ENCODE assay signal across 15 cellular contexts in genomic region chr10:85238676-85239075, GRCh38.
DNase-seq lines count a peak whose midpoint lies in the region; ATAC-seq and TF ChIP-seq lines count a peak whose summit lies in the region.
"Had no signal": no experiment of that assay in that cellular context is flagged by ENCODE, and none has a peak within 500 bp of the region (broad histone marks: within the 10 kb centered on the region; RNA-seq: fewer than 3 reads in every experiment).

No MANE protein-coding gene starts in this region.

- TF ChIP-seq CTCF in GM23338 (conservative IDR thresholded peaks at IDR 0.05; ENCODE audit: low read depth in 2 of 2) (no peak), WERI-Rb-1 (IDR thresholded peaks at IDR 0.05; ENCODE audit: low read depth, low read length) (no peak), neural progenitor cell (IDR thresholded peaks at IDR 0.05) (no peak), A673 (conservative IDR thresholded peaks at IDR 0.05; ENCODE audit: low read depth, low read length) (no peak)

- ATAC-seq in GM23338, result no peak
- ATAC-seq in activated CD4-positive, alpha-beta T cell treated with anti-CD3 and anti-CD28 coated beads for 36 hours, result no peak

- no peak overlapping the region for H3K4me2 ChIP-seq in GM23338
- no peak overlapping the region for H3K4me2 ChIP-seq in neural progenitor cell

- H3K27ac Mint-ChIP-seq in GM23338, result no peak overlapping the region
- H3K27ac Mint-ChIP-seq in neural progenitor cell, result peak overlapping the region; percentile 21
- no peak overlapping the region for H3K27ac Mint-ChIP-seq in activated CD4-positive, alpha-beta T cell treated with anti-CD3 and anti-CD28 coated beads for 36 hours
- H3K27ac Mint-ChIP-seq: B cell; CD4-positive, alpha-beta memory T cell; HFFc6 had no signal

- H3K36me3 ChIP-seq in GM23338 (ENCODE audit: insufficient read depth) (no peaks in the 10 kb centered on the region), WERI-Rb-1 (no peaks in the 10 kb centered on the region), neural progenitor cell (no peaks in the 10 kb centered on the region), A673 (ENCODE audit: insufficient read depth, low read length, poor library complexity, severe bottlenecking) (no peaks in the 10 kb centered on the region)
- H3K36me3 ChIP-seq: HAP-1 had no signal

- peaks cover 82% of the 10 kb centered on the region for H3K9me3 Mint-ChIP-seq in GM23338
- peaks cover 3% of the 10 kb centered on the region for H3K9me3 Mint-ChIP-seq in neural progenitor cell
- no peaks in the 10 kb centered on the region for H3K9me3 Mint-ChIP-seq in activated CD4-positive, alpha-beta T cell treated with anti-CD3 and anti-CD28 coated beads for 36 hours (ENCODE audit: low read depth)

- H2AFZ ChIP-seq in GM23338, result peak overlapping the region; percentile 14; the same call in 1 of the 2 replicates
- peak overlapping the region; percentile 63 for H2AFZ ChIP-seq in neural progenitor cell (replicated peaks)

- no peak overlapping the region for H3K27ac ChIP-seq in GM23338 (ENCODE audit: low read depth)
- H3K27ac ChIP-seq in WERI-Rb-1, result peak overlapping the region; percentile 49
- no peak overlapping the region for H3K27ac ChIP-seq in neural progenitor cell
- H3K27ac ChIP-seq in A673 (ENCODE audit: low read depth, low read length, poor library complexity, severe bottlenecking), result no peak overlapping the region

- peaks cover 18% of the 10 kb centered on the region for H3K36me3 Mint-ChIP-seq in GM23338 (ENCODE audit: low read depth)
- H3K36me3 Mint-ChIP-seq in neural progenitor cell, result no peaks in the 10 kb centered on the region
- H3K36me3 Mint-ChIP-seq in activated CD4-positive, alpha-beta T cell treated with anti-CD3 and anti-CD28 coated beads for 36 hours (ENCODE audit: low read depth), result no peaks in the 10 kb centered on the region
- H3K36me3 Mint-ChIP-seq: CD4-positive, alpha-beta memory T cell had no signal

- CTCF ChIA-PET in activated CD4-positive, alpha-beta T cell treated with anti-CD3 and anti-CD28 coated beads for 36 hours (lab: Charles Lee), result no interaction called here
- CTCF ChIA-PET in A673 (lab: Charles Lee), result no interaction called here

- H3K4me1 ChIP-seq in GM23338 (ENCODE audit: insufficient read depth), result no peaks in the 10 kb centered on the region
- no peaks in the 10 kb centered on the region for H3K4me1 ChIP-seq in neural progenitor cell
- H3K4me1 ChIP-seq in A673 (ENCODE audit: insufficient read depth, low read length, poor library complexity, severe bottlenecking), result no peaks in the 10 kb centered on the region
- H3K4me1 ChIP-seq: HAP-1 had no signal

- POLR2A ChIA-PET in activated CD4-positive, alpha-beta T cell treated with anti-CD3 and anti-CD28 coated beads for 36 hours (lab: Charles Lee), result no interaction called here
- POLR2A ChIA-PET in A673 (lab: Charles Lee; ENCODE audit: low non-redundant PET), result no interaction called here

- H3K4me1 Mint-ChIP-seq in GM23338 (no peaks in the 10 kb centered on the region), neural progenitor cell (peaks cover 4% of the 10 kb centered on the region)
- H3K4me1 Mint-ChIP-seq in activated CD4-positive, alpha-beta T cell treated with anti-CD3 and anti-CD28 coated beads for 36 hours, result no peaks in the 10 kb centered on the region
- H3K4me1 Mint-ChIP-seq: B cell; CD4-positive, alpha-beta memory T cell had no signal

- H3K4me3 Mint-ChIP-seq in GM23338 (no peak overlapping the region), neural progenitor cell (no peak overlapping the region)
- H3K4me3 Mint-ChIP-seq in activated CD4-positive, alpha-beta T cell treated with anti-CD3 and anti-CD28 coated beads for 36 hours, result no peak overlapping the region
- H3K4me3 Mint-ChIP-seq: B cell; CD4-positive, alpha-beta memory T cell; HFFc6 had no signal

- no peak overlapping the region for H3K9ac ChIP-seq in neural progenitor cell

- DNase-seq in GM23338 (ENCODE audit: low spot score) (no peak), WERI-Rb-1 (peak; percentile 62), neural progenitor cell (ENCODE audit: low spot score) (no peak), A673 (ENCODE audit: low spot score) (no peak), NCI-H2227 (lab: John Stamatoyannopoulos, UW; ENCODE audit: unreplicated experiment) (no peak)
- DNase-seq in activated CD4-positive, alpha-beta T cell treated with anti-CD3 and anti-CD28 coated beads for 36 hours, result no peak
- DNase-seq: C1 segment of cervical spinal cord; Calu3; CD4-positive, alpha-beta memory T cell; COR-L47; GF-D8; GOT3; HFFc6 had no signal

- no peaks in the 10 kb centered on the region for H3K9me3 ChIP-seq in WERI-Rb-1 (ENCODE audit: severe bottlenecking)
- no peaks in the 10 kb centered on the region for H3K9me3 ChIP-seq in neural progenitor cell (ENCODE audit: low read depth)
- no peaks in the 10 kb centered on the region for H3K9me3 ChIP-seq in A673 (ENCODE audit: low read depth, low read length, poor library complexity, severe bottlenecking)
- H3K9me3 ChIP-seq: HAP-1 had no signal

- H3F3A ChIP-seq in GM23338 (replicated peaks; ENCODE audit: low read depth) (no peaks in the 10 kb centered on the region), neural progenitor cell (ENCODE audit: low read depth) (no peaks in the 10 kb centered on the region)

- intact Hi-C loops in activated CD4-positive, alpha-beta T cell treated with anti-CD3 and anti-CD28 coated beads for 36 hours (cut with DNase I, micrococcal nuclease), result no loop called here
- intact Hi-C loops in A673 (cut with micrococcal nuclease; ENCODE audit: unreplicated experiment), result no loop called here

- no peaks in the 10 kb centered on the region for H3K27me3 ChIP-seq in GM23338 (ENCODE audit: insufficient read depth)
- H3K27me3 ChIP-seq in WERI-Rb-1 (ENCODE audit: insufficient read depth, low read depth, severe bottlenecking), result no peaks in the 10 kb centered on the region
- H3K27me3 ChIP-seq in neural progenitor cell, result no peaks in the 10 kb centered on the region
- no peaks in the 10 kb centered on the region for H3K27me3 ChIP-seq in A673 (replicated peaks; ENCODE audit: insufficient read depth, low read depth, low read length, poor library complexity)

- H3K4me3 ChIP-seq in GM23338, result no peak overlapping the region
- H3K4me3 ChIP-seq in WERI-Rb-1 (ENCODE audit: low read depth, low read length), result no peak overlapping the region
- no peak overlapping the region for H3K4me3 ChIP-seq in neural progenitor cell
- H3K4me3 ChIP-seq in A673 (ENCODE audit: low read depth, low read length, poor library complexity, severe bottlenecking), result no peak overlapping the region
- H3K4me3 ChIP-seq: HAP-1 had no signal

- H3K79me2 ChIP-seq in GM23338 (replicated peaks; ENCODE audit: insufficient read depth) (no peaks in the 10 kb centered on the region), neural progenitor cell (ENCODE audit: low read depth) (no peaks in the 10 kb centered on the region)

- no TSS peak for BruUV-seq in A673 (replicated peaks; lab: Mats Ljungman, UMichigan)

- H4K20me1 ChIP-seq in GM23338 (replicated peaks; ENCODE audit: insufficient read depth) (no peaks in the 10 kb centered on the region), neural progenitor cell (ENCODE audit: low read depth) (no peaks in the 10 kb centered on the region)

- peaks cover 2% of the 10 kb centered on the region for H3K27me3 Mint-ChIP-seq in GM23338 (ENCODE audit: insufficient read depth, low read depth, poor library complexity)
- H3K27me3 Mint-ChIP-seq in neural progenitor cell (ENCODE audit: insufficient read depth, low read depth), result peaks cover 5% of the 10 kb centered on the region
- no peaks in the 10 kb centered on the region for H3K27me3 Mint-ChIP-seq in activated CD4-positive, alpha-beta T cell treated with anti-CD3 and anti-CD28 coated beads for 36 hours
- H3K27me3 Mint-ChIP-seq: B cell; CD4-positive, alpha-beta memory T cell had no signal

- no peaks in the 10 kb centered on the region for H3K9me2 ChIP-seq in GM23338 (ENCODE audit: insufficient read depth)

TF ChIP-seq in GM23338, 12 proteins besides CTCF, POLR2A, EP300 and RAD21 (continues in another document):
- no peak for TF ChIP-seq EZH2 (IDR thresholded peaks at IDR 0.05; ENCODE audit: low read depth, unreplicated experiment)
